2 cellular contexts compared by ENCODE assay signal in the genomic region with DNA sequence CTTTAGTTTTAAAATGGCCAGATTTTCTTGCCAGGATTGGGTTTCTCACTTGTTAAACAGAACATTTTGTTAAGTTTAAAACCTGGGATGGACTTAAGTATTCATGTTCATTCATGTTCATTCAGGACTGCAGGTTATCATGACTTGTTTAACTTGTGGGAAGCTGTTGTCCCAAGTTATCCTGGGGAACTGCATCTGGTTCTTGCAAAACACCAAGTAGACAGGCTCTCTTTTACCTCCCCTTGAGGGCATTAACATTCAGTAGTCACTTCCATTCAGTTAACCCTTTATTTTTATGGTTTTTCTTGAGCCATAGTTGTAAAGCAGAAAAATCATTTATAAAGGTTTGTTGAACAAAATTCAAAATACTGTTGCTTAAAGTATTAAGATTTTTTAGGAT.
TF ChIP-seq lines count a peak whose summit lies in the region.

No MANE protein-coding gene starts in this region.

TF ChIP-seq in GM23338, 12 proteins besides CTCF, POLR2A, EP300 and RAD21 (continued from another document):
- TF ChIP-seq, protein P1, sequence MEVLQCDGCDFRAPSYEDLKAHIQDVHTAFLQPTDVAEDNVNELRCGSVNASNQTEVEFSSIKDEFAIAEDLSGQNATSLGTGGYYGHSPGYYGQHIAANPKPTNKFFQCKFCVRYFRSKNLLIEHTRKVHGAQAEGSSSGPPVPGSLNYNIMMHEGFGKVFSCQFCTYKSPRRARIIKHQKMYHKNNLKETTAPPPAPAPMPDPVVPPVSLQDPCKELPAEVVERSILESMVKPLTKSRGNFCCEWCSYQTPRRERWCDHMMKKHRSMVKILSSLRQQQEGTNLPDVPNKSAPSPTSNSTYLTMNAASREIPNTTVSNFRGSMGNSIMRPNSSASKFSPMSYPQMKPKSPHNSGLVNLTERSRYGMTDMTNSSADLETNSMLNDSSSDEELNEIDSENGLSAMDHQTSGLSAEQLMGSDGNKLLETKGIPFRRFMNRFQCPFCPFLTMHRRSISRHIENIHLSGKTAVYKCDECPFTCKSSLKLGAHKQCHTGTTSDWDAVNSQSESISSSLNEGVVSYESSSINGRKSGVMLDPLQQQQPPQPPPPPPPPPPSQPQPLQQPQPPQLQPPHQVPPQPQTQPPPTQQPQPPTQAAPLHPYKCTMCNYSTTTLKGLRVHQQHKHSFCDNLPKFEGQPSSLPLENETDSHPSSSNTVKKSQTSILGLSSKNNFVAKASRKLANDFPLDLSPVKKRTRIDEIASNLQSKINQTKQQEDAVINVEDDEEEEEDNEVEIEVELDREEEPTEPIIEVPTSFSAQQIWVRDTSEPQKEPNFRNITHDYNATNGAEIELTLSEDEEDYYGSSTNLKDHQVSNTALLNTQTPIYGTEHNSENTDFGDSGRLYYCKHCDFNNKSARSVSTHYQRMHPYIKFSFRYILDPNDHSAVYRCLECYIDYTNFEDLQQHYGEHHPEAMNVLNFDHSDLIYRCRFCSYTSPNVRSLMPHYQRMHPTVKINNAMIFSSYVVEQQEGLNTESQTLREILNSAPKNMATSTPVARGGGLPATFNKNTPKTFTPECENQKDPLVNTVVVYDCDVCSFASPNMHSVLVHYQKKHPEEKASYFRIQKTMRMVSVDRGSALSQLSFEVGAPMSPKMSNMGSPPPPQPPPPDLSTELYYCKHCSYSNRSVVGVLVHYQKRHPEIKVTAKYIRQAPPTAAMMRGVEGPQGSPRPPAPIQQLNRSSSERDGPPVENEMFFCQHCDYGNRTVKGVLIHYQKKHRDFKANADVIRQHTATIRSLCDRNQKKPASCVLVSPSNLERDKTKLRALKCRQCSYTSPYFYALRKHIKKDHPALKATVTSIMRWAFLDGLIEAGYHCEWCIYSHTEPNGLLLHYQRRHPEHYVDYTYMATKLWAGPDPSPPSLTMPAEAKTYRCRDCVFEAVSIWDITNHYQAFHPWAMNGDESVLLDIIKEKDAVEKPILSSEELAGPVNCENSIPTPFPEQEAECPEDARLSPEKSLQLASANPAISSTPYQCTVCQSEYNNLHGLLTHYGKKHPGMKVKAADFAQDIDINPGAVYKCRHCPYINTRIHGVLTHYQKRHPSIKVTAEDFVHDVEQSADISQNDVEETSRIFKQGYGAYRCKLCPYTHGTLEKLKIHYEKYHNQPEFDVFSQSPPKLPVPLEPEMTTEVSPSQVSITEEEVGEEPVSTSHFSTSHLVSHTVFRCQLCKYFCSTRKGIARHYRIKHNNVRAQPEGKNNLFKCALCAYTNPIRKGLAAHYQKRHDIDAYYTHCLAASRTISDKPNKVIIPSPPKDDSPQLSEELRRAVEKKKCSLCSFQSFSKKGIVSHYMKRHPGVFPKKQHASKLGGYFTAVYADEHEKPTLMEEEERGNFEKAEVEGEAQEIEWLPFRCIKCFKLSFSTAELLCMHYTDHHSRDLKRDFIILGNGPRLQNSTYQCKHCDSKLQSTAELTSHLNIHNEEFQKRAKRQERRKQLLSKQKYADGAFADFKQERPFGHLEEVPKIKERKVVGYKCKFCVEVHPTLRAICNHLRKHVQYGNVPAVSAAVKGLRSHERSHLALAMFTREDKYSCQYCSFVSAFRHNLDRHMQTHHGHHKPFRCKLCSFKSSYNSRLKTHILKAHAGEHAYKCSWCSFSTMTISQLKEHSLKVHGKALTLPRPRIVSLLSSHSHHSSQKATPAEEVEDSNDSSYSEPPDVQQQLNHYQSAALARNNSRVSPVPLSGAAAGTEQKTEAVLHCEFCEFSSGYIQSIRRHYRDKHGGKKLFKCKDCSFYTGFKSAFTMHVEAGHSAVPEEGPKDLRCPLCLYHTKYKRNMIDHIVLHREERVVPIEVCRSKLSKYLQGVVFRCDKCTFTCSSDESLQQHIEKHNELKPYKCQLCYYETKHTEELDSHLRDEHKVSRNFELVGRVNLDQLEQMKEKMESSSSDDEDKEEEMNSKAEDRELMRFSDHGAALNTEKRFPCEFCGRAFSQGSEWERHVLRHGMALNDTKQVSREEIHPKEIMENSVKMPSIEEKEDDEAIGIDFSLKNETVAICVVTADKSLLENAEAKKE (CRISPR knock-in tag; IDR thresholded peaks at IDR 0.05) = no peak
- TF ChIP-seq, protein P2, sequence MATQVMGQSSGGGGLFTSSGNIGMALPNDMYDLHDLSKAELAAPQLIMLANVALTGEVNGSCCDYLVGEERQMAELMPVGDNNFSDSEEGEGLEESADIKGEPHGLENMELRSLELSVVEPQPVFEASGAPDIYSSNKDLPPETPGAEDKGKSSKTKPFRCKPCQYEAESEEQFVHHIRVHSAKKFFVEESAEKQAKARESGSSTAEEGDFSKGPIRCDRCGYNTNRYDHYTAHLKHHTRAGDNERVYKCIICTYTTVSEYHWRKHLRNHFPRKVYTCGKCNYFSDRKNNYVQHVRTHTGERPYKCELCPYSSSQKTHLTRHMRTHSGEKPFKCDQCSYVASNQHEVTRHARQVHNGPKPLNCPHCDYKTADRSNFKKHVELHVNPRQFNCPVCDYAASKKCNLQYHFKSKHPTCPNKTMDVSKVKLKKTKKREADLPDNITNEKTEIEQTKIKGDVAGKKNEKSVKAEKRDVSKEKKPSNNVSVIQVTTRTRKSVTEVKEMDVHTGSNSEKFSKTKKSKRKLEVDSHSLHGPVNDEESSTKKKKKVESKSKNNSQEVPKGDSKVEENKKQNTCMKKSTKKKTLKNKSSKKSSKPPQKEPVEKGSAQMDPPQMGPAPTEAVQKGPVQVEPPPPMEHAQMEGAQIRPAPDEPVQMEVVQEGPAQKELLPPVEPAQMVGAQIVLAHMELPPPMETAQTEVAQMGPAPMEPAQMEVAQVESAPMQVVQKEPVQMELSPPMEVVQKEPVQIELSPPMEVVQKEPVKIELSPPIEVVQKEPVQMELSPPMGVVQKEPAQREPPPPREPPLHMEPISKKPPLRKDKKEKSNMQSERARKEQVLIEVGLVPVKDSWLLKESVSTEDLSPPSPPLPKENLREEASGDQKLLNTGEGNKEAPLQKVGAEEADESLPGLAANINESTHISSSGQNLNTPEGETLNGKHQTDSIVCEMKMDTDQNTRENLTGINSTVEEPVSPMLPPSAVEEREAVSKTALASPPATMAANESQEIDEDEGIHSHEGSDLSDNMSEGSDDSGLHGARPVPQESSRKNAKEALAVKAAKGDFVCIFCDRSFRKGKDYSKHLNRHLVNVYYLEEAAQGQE (IDR thresholded peaks at IDR 0.05; ENCODE audit: unreplicated experiment) = no peak
- TF ChIP-seq, protein P3, sequence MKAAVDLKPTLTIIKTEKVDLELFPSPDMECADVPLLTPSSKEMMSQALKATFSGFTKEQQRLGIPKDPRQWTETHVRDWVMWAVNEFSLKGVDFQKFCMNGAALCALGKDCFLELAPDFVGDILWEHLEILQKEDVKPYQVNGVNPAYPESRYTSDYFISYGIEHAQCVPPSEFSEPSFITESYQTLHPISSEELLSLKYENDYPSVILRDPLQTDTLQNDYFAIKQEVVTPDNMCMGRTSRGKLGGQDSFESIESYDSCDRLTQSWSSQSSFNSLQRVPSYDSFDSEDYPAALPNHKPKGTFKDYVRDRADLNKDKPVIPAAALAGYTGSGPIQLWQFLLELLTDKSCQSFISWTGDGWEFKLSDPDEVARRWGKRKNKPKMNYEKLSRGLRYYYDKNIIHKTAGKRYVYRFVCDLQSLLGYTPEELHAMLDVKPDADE (IDR thresholded peaks at IDR 0.05) = no peak
- no peak for TF ChIP-seq CREB1 (CRISPR knock-in tag; IDR thresholded peaks at IDR 0.05; ENCODE audit: low read depth)
TF ChIP-seq in GM23338: peak in this region for 0.

TF ChIP-seq in WTC11, 78 proteins besides CTCF, POLR2A, EP300 and RAD21 (continued from another document):
- TF ChIP-seq, protein P4, sequence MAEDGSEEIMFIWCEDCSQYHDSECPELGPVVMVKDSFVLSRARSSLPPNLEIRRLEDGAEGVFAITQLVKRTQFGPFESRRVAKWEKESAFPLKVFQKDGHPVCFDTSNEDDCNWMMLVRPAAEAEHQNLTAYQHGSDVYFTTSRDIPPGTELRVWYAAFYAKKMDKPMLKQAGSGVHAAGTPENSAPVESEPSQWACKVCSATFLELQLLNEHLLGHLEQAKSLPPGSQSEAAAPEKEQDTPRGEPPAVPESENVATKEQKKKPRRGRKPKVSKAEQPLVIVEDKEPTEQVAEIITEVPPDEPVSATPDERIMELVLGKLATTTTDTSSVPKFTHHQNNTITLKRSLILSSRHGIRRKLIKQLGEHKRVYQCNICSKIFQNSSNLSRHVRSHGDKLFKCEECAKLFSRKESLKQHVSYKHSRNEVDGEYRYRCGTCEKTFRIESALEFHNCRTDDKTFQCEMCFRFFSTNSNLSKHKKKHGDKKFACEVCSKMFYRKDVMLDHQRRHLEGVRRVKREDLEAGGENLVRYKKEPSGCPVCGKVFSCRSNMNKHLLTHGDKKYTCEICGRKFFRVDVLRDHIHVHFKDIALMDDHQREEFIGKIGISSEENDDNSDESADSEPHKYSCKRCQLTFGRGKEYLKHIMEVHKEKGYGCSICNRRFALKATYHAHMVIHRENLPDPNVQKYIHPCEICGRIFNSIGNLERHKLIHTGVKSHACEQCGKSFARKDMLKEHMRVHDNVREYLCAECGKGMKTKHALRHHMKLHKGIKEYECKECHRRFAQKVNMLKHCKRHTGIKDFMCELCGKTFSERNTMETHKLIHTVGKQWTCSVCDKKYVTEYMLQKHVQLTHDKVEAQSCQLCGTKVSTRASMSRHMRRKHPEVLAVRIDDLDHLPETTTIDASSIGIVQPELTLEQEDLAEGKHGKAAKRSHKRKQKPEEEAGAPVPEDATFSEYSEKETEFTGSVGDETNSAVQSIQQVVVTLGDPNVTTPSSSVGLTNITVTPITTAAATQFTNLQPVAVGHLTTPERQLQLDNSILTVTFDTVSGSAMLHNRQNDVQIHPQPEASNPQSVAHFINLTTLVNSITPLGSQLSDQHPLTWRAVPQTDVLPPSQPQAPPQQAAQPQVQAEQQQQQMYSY (CRISPR knock-in tag; IDR thresholded peaks at IDR 0.05) = no peak
- TF ChIP-seq ZNF219 (CRISPR knock-in tag; IDR thresholded peaks at IDR 0.05; ENCODE audit: borderline replicate concordance) = no peak
- TF ChIP-seq CREB1 (CRISPR knock-in tag; IDR thresholded peaks at IDR 0.05) = no peak
- TF ChIP-seq, protein P5, sequence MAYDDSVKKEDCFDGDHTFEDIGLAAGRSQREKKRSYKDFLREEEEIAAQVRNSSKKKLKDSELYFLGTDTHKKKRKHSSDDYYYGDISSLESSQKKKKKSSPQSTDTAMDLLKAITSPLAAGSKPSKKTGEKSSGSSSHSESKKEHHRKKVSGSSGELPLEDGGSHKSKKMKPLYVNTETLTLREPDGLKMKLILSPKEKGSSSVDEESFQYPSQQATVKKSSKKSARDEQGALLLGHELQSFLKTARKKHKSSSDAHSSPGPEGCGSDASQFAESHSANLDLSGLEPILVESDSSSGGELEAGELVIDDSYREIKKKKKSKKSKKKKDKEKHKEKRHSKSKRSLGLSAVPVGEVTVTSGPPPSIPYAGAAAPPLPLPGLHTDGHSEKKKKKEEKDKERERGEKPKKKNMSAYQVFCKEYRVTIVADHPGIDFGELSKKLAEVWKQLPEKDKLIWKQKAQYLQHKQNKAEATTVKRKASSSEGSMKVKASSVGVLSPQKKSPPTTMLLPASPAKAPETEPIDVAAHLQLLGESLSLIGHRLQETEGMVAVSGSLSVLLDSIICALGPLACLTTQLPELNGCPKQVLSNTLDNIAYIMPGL (CRISPR knock-in tag; IDR thresholded peaks at IDR 0.05) = no peak
